In the genomic region with DNA sequence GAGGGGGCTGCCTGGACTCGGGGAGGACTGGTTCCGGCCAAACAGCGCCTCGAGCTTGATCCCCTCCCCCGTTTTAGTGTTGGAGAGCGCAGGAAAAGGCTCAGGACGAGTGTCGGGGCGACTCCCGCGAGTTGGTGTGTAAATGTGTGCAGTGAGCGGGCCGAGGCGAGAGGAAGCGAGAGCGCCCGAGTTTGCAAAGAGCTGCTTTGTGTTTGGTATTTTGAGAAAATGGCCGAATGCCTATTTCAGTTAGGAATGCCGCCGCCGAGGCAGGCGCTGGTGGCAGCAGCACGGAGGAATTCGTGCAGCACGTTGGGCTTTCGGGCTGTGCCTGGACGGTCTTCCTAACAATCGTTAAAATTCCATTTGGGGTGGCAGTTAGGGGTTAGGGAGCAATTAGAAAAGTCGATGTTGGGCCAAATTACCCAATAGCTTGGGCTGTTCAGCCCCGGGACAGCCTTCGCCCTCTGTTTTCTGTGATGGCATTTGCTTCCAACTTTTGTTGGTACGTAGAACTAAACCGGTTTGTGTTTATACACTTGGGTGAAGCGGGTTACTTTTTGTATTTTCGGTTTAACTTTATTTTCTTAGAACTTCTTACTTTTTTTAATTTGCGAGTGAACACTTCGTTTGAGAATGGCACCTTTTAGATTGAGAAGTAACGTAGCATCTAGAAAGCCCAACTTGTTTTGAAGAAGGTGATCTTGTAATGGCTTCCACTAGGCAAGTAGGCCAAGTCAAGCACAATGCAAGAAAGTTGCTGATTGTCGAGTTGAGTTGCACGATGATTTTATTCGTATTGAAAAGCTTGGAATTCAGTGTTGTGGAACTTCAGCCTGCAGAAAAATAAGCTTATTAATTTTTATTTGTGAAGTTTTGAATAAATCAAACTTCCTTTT, we compare ENCODE assay signal across 8 cellular contexts. TPM values are rescaled to one million over a fixed set of nuclear protein-coding genes. Genes with fewer than 3 reads are reported as not detected.
DNase-seq lines count a peak whose midpoint lies in the region; ATAC-seq and TF ChIP-seq lines count a peak whose summit lies in the region.

No MANE protein-coding gene starts in this region.

- DNase-seq in T1000 (lab: John Stamatoyannopoulos, UW): peak; percentile 31
- no peak for DNase-seq in colonic mucosa
- peak; percentile 58 for DNase-seq in kidney glomerular epithelial cell (lab: John Stamatoyannopoulos, UW)
- peak in 2 of 3 experiments; percentile 5 to 56 for DNase-seq in stimulated activated CD4-positive, alpha-beta T cell treated with anti-CD3 and anti-CD28 coated beads, TNF-alpha, amount 100 ng/mL, for 24 hours (ENCODE audit: low read depth in 3 of 3)
- no peak for DNase-seq in HuH-7 (ENCODE audit: low spot score)

- H3K9ac ChIP-seq in HUES48 (ENCODE audit: low read depth, low read length) (peak overlapping the region; percentile 94), colonic mucosa (ENCODE audit: low read depth in 2 of 2, low read length in 2 of 2) (peak overlapping the region; percentile 87 to 92)

- ATAC-seq in GM21528 (IDR thresholded peaks at IDR 0.05; ENCODE audit: low FRiP score, unreplicated experiment): peak; percentile 34

- TF ChIP-seq CTCF in colonic mucosa (IDR thresholded peaks at IDR 0.05): no peak

- H3K4me3 ChIP-seq in GM08714 (ENCODE audit: low read length) (peak overlapping the region; percentile 87), HUES48 (ENCODE audit: low read depth, low read length) (peak overlapping the region; percentile 76), colonic mucosa (peak overlapping the region; percentile 82)

- H3K27ac ChIP-seq in HUES48 (ENCODE audit: low read depth, low read length) (peak overlapping the region; percentile 95), colonic mucosa (peak overlapping the region; percentile 89)

- intact Hi-C loops in colonic mucosa (cut with DNase I): no loop called here

- H3K4me1 ChIP-seq in HUES48 (ENCODE audit: control insufficient read depth, insufficient read depth, low read length): peaks cover 31% of the 10 kb centered on the region
- peaks cover 10% of the 10 kb centered on the region for H3K4me1 ChIP-seq in colonic mucosa

- H3K9me3 ChIP-seq in HUES48 (ENCODE audit: control insufficient read depth, insufficient read depth, low read length) (no peaks in the 10 kb centered on the region), colonic mucosa (no peaks in the 10 kb centered on the region)

- H3K27me3 ChIP-seq in HUES48 (ENCODE audit: control insufficient read depth, insufficient read depth, low read length) (peaks cover 9% of the 10 kb centered on the region), colonic mucosa (no peaks in the 10 kb centered on the region)

- H3K36me3 ChIP-seq in HUES48 (ENCODE audit: control insufficient read depth, insufficient read depth, low read length): peaks cover 25% of the 10 kb centered on the region
- H3K36me3 ChIP-seq in colonic mucosa: no peaks in the 10 kb centered on the region

RNA-seq across cellular contexts. Expression of a gene that starts 1.6 kb away (rescaled TPM):
- total RNA-seq in colonic mucosa: 10 to 100 TPM; 27.8 to 31.9 TPM

Comparison
In these comparisons a context has a peak if more than half of its experiments do, and no peak if none do; other contexts are left out.
1. DNase-seq: peak in T1000 (single experiment), kidney glomerular epithelial cell (single experiment) and stimulated activated CD4-positive, alpha-beta T cell treated with anti-CD3 and anti-CD28 coated beads, TNF-alpha, amount 100 ng/mL, for 24 hours (2 of 3); none in colonic mucosa (single experiment) and HuH-7 (single experiment).
2. Peak in every context shown above with its lines, with median percentiles within 50 percentile points of each other: H3K4me3 ChIP-seq.